Comparison of ENCODE assay signal across 8 cellular contexts in the genomic region with DNA sequence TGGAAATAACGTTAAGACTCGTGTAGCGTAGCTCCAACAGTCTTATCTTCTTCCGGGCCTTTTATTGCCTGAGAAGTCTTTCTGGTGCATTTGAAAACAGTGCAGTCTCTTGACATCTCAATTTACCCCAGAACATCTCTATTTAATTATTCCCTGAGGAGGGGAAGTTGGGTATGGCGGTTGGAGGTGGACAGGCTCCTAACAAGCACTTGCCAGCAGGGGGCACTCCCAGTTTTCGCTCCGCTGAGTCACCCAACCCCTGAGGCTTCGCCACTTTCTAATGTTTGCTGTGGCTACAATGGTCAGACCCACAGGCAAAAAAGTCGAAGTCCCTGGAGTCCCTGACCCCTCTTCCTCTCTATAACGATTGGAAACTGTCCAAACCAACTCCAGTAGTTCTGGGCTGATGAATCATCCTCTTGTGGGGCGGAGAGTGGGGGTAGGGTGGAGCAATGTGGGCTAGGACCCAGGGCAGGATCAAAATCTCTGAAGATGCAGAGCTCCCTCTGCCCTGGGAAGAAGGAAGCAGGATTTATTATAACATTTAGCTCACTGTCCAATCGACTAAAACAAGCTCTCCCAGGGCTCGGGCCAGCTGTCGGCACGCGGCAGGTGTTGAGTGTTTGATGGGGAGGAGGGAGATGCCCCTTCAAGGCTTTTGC.
DNase-seq lines count a peak whose midpoint lies in the region; ATAC-seq lines count a peak whose summit lies in the region.

No MANE protein-coding gene starts in this region.

- DNase-seq in SIG-M5 treated with dmso at 0.1 percent for 504 hours (lab: John Stamatoyannopoulos, UW; ENCODE audit: unreplicated experiment): peak; percentile 46
- DNase-seq in SIG-M5 (lab: John Stamatoyannopoulos, UW): no peak
- peak; percentile 32 for DNase-seq in RPMI8226
- peak; percentile 78 for DNase-seq in fibroblast of peridontal ligament (ENCODE audit: extremely low read depth)
- peak in 48 of 56 donors; percentile 1 to 78 (median 44) for DNase-seq in nucleus accumbens (lab: John Stamatoyannopoulos, UW)
- DNase-seq in OCI-M2 (lab: John Stamatoyannopoulos, UW; ENCODE audit: unreplicated experiment): no peak

- ATAC-seq in HG03442 (IDR thresholded peaks at IDR 0.05; ENCODE audit: unreplicated experiment) (peak; percentile 71), GM21619 (IDR thresholded peaks at IDR 0.05; ENCODE audit: unreplicated experiment) (no peak)

Comparison
In these comparisons a context has a peak if more than half of its experiments do, and no peak if none do; other contexts are left out.
1. DNase-seq: peak in SIG-M5 treated with dmso at 0.1 percent for 504 hours (single experiment), RPMI8226 (single experiment), fibroblast of peridontal ligament (single experiment) and nucleus accumbens (48 of 56); none in SIG-M5 (single experiment) and OCI-M2 (single experiment).